Comparison of ENCODE assay signal across 24 cellular contexts in genomic region chr17:58354541-58355216, GRCh38. TPM values are rescaled to one million over a fixed set of nuclear protein-coding genes. Genes with fewer than 3 reads are reported as not detected.
DNase-seq lines count a peak whose midpoint lies in the region; ATAC-seq, FAIRE-seq and TF ChIP-seq lines count a peak whose summit lies in the region.
"Had no signal": no experiment of that assay in that cellular context is flagged by ENCODE, and none has a peak within 500 bp of the region (broad histone marks: within the 10 kb centered on the region; RNA-seq: fewer than 3 reads in every experiment).

No MANE protein-coding gene starts in this region.

- H3K79me2 ChIP-seq in SK-N-SH (ENCODE audit: insufficient read depth): peaks cover 16% of the 10 kb centered on the region

- no peak for TF ChIP-seq EP300 in SK-N-SH (IDR thresholded peaks at IDR 0.05; ENCODE audit: borderline replicate concordance in 1 of 2, low read depth in 1 of 2, low read length in 1 of 2)

- H3K4me1 Mint-ChIP-seq in activated naive CD8-positive, alpha-beta T cell treated with anti-CD3 and anti-CD28 coated beads for 36 hours: peaks cover 16% of the 10 kb centered on the region
- peaks cover 30 to 49% (median 43%) of the 10 kb centered on the region in 7 donors for H3K4me1 Mint-ChIP-seq in naive thymus-derived CD4-positive, alpha-beta T cell

- ATAC-seq in naive thymus-derived CD4-positive, alpha-beta T cell: no peak
- no peak for ATAC-seq in GM21526 (IDR thresholded peaks at IDR 0.05; ENCODE audit: low FRiP score, unreplicated experiment)
- no peak for ATAC-seq in HG02610 (IDR thresholded peaks at IDR 0.05; ENCODE audit: unreplicated experiment)
- ATAC-seq: body of pancreas, heart left ventricle had no signal

- no peaks in the 10 kb centered on the region for H3K9me2 ChIP-seq in SK-N-SH

- 68% methylated on average over 6 of the region's 6 CpGs for WGBS in SK-N-SH (ENCODE audit: low lambda C conversion rate)

- H3K9ac ChIP-seq in BLaER1 treated with 17β-estradiol and CSF1 and Interleukin-3, amounts not matched to agents 10 nM and 100 nM: peak overlapping the region in 2 of 11 experiments; percentile 3 to 13; a peak in 2 of 22 replicates
- H3K9ac ChIP-seq in SK-N-SH: no peak overlapping the region
- H3K9ac ChIP-seq: KMS-11 had no signal

- no peak for TF ChIP-seq POLR2A in GM12891 (IDR thresholded peaks at IDR 0.05; ENCODE audit: low read depth, low read length)

- peak overlapping the region in 2 of 11 experiments; percentile 4 to 94; a peak in 1 of 22 replicates for H3K27ac ChIP-seq in BLaER1 treated with 17β-estradiol and CSF1 and Interleukin-3, amounts not matched to agents 10 nM and 100 nM
- H3K27ac ChIP-seq in naive thymus-derived CD4-positive, alpha-beta T cell (ENCODE audit: low read depth, low read length): no peak overlapping the region
- no peak overlapping the region for H3K27ac ChIP-seq in SK-N-SH (ENCODE audit: low read depth in 2 of 2, low read length in 1 of 2)
- H3K27ac ChIP-seq: body of pancreas, colonic mucosa, heart left ventricle, KMS-11, thyroid gland had no signal

- no peak overlapping the region for H2AFZ ChIP-seq in SK-N-SH (ENCODE audit: low read depth)

- POLR2A ChIA-PET in naive thymus-derived CD4-positive, alpha-beta T cell (lab: Charles Lee): interaction anchor here (0.8 to 16.4 kb wide), 10 partner anchors 9 to 157 kb away, joined by 3 to 521 read pairs (median 4); partner anchors contain the start of genes RNF43 and TSPOAP1
- POLR2A ChIA-PET in SK-N-SH (lab: Yijun Ruan, JAX): no interaction called here

- CTCF ChIA-PET in naive thymus-derived CD4-positive, alpha-beta T cell (lab: Charles Lee): interaction anchor here (0.9 to 1.5 kb wide), 3 partner anchors 9 to 105 kb away, joined by 3 read pairs; no protein-coding TSS in a partner anchor
- CTCF ChIA-PET in SK-N-SH (lab: Yijun Ruan, JAX): interaction anchor here (1.5 to 5.3 kb wide), 4 partner anchors 37 to 93 kb away, joined by 3 to 27 read pairs (median 4); partner anchors contain the start of gene RNF43

- no peak overlapping the region for H3K4me3 Mint-ChIP-seq in activated naive CD8-positive, alpha-beta T cell treated with anti-CD3 and anti-CD28 coated beads for 36 hours
- H3K4me3 Mint-ChIP-seq in naive thymus-derived CD4-positive, alpha-beta T cell: no peak overlapping the region

- peak overlapping the region in 6 of 11 experiments; percentile 12 to 97 (median 92); a peak in 10 of 22 replicates for H3K4me2 ChIP-seq in BLaER1 treated with 17β-estradiol and CSF1 and Interleukin-3, amounts not matched to agents 10 nM and 100 nM
- no peak overlapping the region for H3K4me2 ChIP-seq in SK-N-SH
- H3K4me2 ChIP-seq: KMS-11 had no signal

- peaks cover 0 to 15% (median 7%) of the 10 kb centered on the region in 11 experiments; a peak in 10 of 22 replicates for H4K20me1 ChIP-seq in BLaER1 treated with 17β-estradiol and CSF1 and Interleukin-3, amounts not matched to agents 10 nM and 100 nM
- no peaks in the 10 kb centered on the region for H4K20me1 ChIP-seq in SK-N-SH (ENCODE audit: insufficient read depth)

- H3K9me3 ChIP-seq in BLaER1 treated with 17β-estradiol and CSF1 and Interleukin-3, amounts not matched to agents 10 nM and 100 nM (replicated peaks in 1 of 11): no peaks in the 10 kb centered on the region
- no peaks in the 10 kb centered on the region for H3K9me3 ChIP-seq in naive thymus-derived CD4-positive, alpha-beta T cell (ENCODE audit: control insufficient read depth in 2 of 3, low read length in 3 of 3)
- H3K9me3 ChIP-seq in SK-N-SH: no peaks in the 10 kb centered on the region
- H3K9me3 ChIP-seq: body of pancreas, colonic mucosa, heart left ventricle, thyroid gland had no signal

- no peaks in the 10 kb centered on the region for H3K27me3 ChIP-seq in BLaER1 treated with 17β-estradiol and CSF1 and Interleukin-3, amounts not matched to agents 10 nM and 100 nM
- no peaks in the 10 kb centered on the region for H3K27me3 ChIP-seq in naive thymus-derived CD4-positive, alpha-beta T cell (ENCODE audit: control insufficient read depth in 2 of 2, insufficient read depth in 2 of 2, low read length in 2 of 2)
- no peaks in the 10 kb centered on the region for H3K27me3 ChIP-seq in SK-N-SH (ENCODE audit: insufficient read depth)
- H3K27me3 ChIP-seq: body of pancreas, colonic mucosa, heart left ventricle, thyroid gland had no signal

- no peak for FAIRE-seq in GM12891 (lab: Jason Lieb, UNC)
- FAIRE-seq in HTR-8/SVneo (lab: Jason Lieb, UNC): no peak
- FAIRE-seq: TTC549 had no signal

- H3K36me3 ChIP-seq in BLaER1 treated with 17β-estradiol and CSF1 and Interleukin-3, amounts not matched to agents 10 nM and 100 nM: peaks cover 4 to 20% (median 13%) of the 10 kb centered on the region in 11 experiments
- H3K36me3 ChIP-seq in naive thymus-derived CD4-positive, alpha-beta T cell (ENCODE audit: control insufficient read depth in 2 of 3, insufficient read depth in 3 of 3, low read length in 3 of 3): peaks cover 2 to 11% (median 3%) of the 10 kb centered on the region in 3 experiments
- H3K36me3 ChIP-seq in SK-N-SH (replicated peaks in 1 of 2; ENCODE audit: control insufficient read depth in 1 of 2, insufficient read depth in 2 of 2, low read length in 1 of 2): peaks cover 2 to 13% of the 10 kb centered on the region in 2 experiments

- peaks cover 23% of the 10 kb centered on the region for H3K36me3 Mint-ChIP-seq in activated naive CD8-positive, alpha-beta T cell treated with anti-CD3 and anti-CD28 coated beads for 36 hours
- H3K36me3 Mint-ChIP-seq in naive thymus-derived CD4-positive, alpha-beta T cell: peaks cover 2 to 28% (median 12%) of the 10 kb centered on the region in 5 donors

- H3K27ac Mint-ChIP-seq in activated naive CD8-positive, alpha-beta T cell treated with anti-CD3 and anti-CD28 coated beads for 36 hours: peak overlapping the region; percentile 73
- H3K27ac Mint-ChIP-seq in naive thymus-derived CD4-positive, alpha-beta T cell: peak overlapping the region in 8 of 9 donors; percentile 53 to 99 (median 74)

- peaks cover 25 to 41% (median 36%) of the 10 kb centered on the region in 10 experiments for H3K4me1 ChIP-seq in BLaER1 treated with 17β-estradiol and CSF1 and Interleukin-3, amounts not matched to agents 10 nM and 100 nM
- peaks cover 16 to 19% of the 10 kb centered on the region in 2 donors for H3K4me1 ChIP-seq in naive thymus-derived CD4-positive, alpha-beta T cell (ENCODE audit: control insufficient read depth in 2 of 2, insufficient read depth in 2 of 2, low read length in 2 of 2)
- peaks cover 0 to 10% of the 10 kb centered on the region in 2 experiments; a peak in 2 of 4 replicates for H3K4me1 ChIP-seq in SK-N-SH (ENCODE audit: control insufficient read depth in 1 of 2, insufficient read depth in 2 of 2, low read depth in 1 of 2, low read length in 1 of 2)
- H3K4me1 ChIP-seq: colonic mucosa had no signal

- no peaks in the 10 kb centered on the region for H3K9me3 Mint-ChIP-seq in activated naive CD8-positive, alpha-beta T cell treated with anti-CD3 and anti-CD28 coated beads for 36 hours
- peaks cover 0 to 2% (median 0%) of the 10 kb centered on the region in 11 donors for H3K9me3 Mint-ChIP-seq in naive thymus-derived CD4-positive, alpha-beta T cell
- H3K9me3 Mint-ChIP-seq: activated CD4-positive, alpha-beta T cell treated with anti-CD3 and anti-CD28 coated beads, Interleukin-2, amount 10 ng/mL, durations not matched to agents 24 days and 14 days; activated naive CD4-positive, alpha-beta T cell treated with anti-CD3 and anti-CD28 coated beads for 36 hours had no signal

- H3K4me3 ChIP-seq in BLaER1 treated with 17β-estradiol and CSF1 and Interleukin-3, amounts not matched to agents 10 nM and 100 nM: no peak overlapping the region
- H3K4me3 ChIP-seq in naive thymus-derived CD4-positive, alpha-beta T cell (ENCODE audit: low read length): no peak overlapping the region
- no peak overlapping the region for H3K4me3 ChIP-seq in SK-N-SH (ENCODE audit: low read depth in 2 of 2, low read length in 1 of 2)
- H3K4me3 ChIP-seq: body of pancreas, colonic mucosa, heart left ventricle, thyroid gland had no signal

- H3F3A ChIP-seq in SK-N-SH (replicated peaks; ENCODE audit: insufficient read depth): no peaks in the 10 kb centered on the region

- no peak for TF ChIP-seq CTCF in SK-N-SH (IDR thresholded peaks at IDR 0.05)

- intact Hi-C loops in naive thymus-derived CD4-positive, alpha-beta T cell (cut with micrococcal nuclease): no loop called here

- DNase-seq in GM12891 (ENCODE audit: insufficient read length, low spot score): no peak
- no peak for DNase-seq in activated naive CD8-positive, alpha-beta T cell treated with anti-CD3 and anti-CD28 coated beads for 36 hours
- no peak for DNase-seq in naive thymus-derived CD4-positive, alpha-beta T cell
- no peak for DNase-seq in HTR-8/SVneo (ENCODE audit: insufficient read length, low spot score)
- no peak for DNase-seq in SK-N-SH
- DNase-seq: activated CD4-positive, alpha-beta T cell treated with anti-CD3 and anti-CD28 coated beads, Interleukin-2, amount 10 ng/mL, durations not matched to agents 24 days and 14 days; activated CD8-positive, alpha-beta memory T cell treated with anti-CD3 and anti-CD28 coated beads, Interleukin-2, amount 50 U/mL, for 48 hours; activated naive CD4-positive, alpha-beta T cell treated with anti-CD3 and anti-CD28 coated beads for 36 hours; AML-193; body of pancreas; colonic mucosa; heart left ventricle; NCI-H1048; NCI-H2081; NK-92 treated with Interleukin-12 subunit alpha and Interleukin-12 subunit beta, amount 100 ng/mL, for 24 hours; stimulated activated naive CD4-positive, alpha-beta T cell treated with Interleukin-2 at 50 U/mL for 16 hours; thyroid gland had no signal

- TF ChIP-seq RAD21 in SK-N-SH (IDR thresholded peaks at IDR 0.05; ENCODE audit: low read length): no peak

- no peaks in the 10 kb centered on the region for H3K27me3 Mint-ChIP-seq in activated naive CD8-positive, alpha-beta T cell treated with anti-CD3 and anti-CD28 coated beads for 36 hours
- no peaks in the 10 kb centered on the region for H3K27me3 Mint-ChIP-seq in naive thymus-derived CD4-positive, alpha-beta T cell
- H3K27me3 Mint-ChIP-seq: activated CD4-positive, alpha-beta T cell treated with anti-CD3 and anti-CD28 coated beads, Interleukin-2, amount 10 ng/mL, durations not matched to agents 24 days and 14 days had no signal

RNA-seq across cellular contexts. Expression of gene SUPT4H1, which starts 2.7 kb away (rescaled TPM):
- 122 TPM for polyA plus RNA-seq in GM12891 (2012; ENCODE audit: low read depth, missing spikeins)
- total RNA-seq in activated naive CD8-positive, alpha-beta T cell treated with anti-CD3 and anti-CD28 coated beads for 36 hours: 100 to 1,000 TPM; 136 to 139 TPM
- 10 to 100 TPM; 36.0 to 75.6 (median 62.3) TPM for total RNA-seq in naive thymus-derived CD4-positive, alpha-beta T cell
- polyA plus RNA-seq in naive thymus-derived CD4-positive, alpha-beta T cell: 10 to 100 TPM; 69.4 to 91.7 TPM
- 165 and 205 TPM in 2 replicates for polyA plus RNA-seq in SK-N-SH (2012; rRNA removed)
- 216 and 229 TPM in 2 replicates for polyA plus RNA-seq in SK-N-SH (2012; cell fraction: cytosol; rRNA removed)
- 54.9 and 92.8 TPM in 2 replicates for polyA plus RNA-seq in SK-N-SH (2012; cell fraction: nucleus; rRNA removed)

RNA-seq across cellular contexts. Expression of gene TSPOAP1, which starts 26.1 kb away (rescaled TPM):
- polyA plus RNA-seq in GM12891 (2012; ENCODE audit: low read depth, missing spikeins): 11.0 TPM
- total RNA-seq in activated naive CD8-positive, alpha-beta T cell treated with anti-CD3 and anti-CD28 coated beads for 36 hours: 10 to 100 TPM; 13.7 to 15.4 TPM
- total RNA-seq in naive thymus-derived CD4-positive, alpha-beta T cell: 10 to 100 TPM; 11.2 to 62.5 (median 20.5) TPM
- 1 to 10 TPM in 1 of 2 donors, under 1 TPM in 1; 0.20 to 1.5 TPM for polyA plus RNA-seq in naive thymus-derived CD4-positive, alpha-beta T cell
- polyA plus RNA-seq in SK-N-SH (2012; rRNA removed): 0.79 and 1.9 TPM in 2 replicates
- 0.28 and 0.97 TPM in 2 replicates for polyA plus RNA-seq in SK-N-SH (2012; cell fraction: cytosol; rRNA removed)
- polyA plus RNA-seq in SK-N-SH (2012; cell fraction: nucleus; rRNA removed): 4.8 and 8.3 TPM in 2 replicates
- total RNA-seq: G401, NCI-H460 had no signal
